Comparison of ENCODE assay signal across 15 cellular contexts in the genomic region with DNA sequence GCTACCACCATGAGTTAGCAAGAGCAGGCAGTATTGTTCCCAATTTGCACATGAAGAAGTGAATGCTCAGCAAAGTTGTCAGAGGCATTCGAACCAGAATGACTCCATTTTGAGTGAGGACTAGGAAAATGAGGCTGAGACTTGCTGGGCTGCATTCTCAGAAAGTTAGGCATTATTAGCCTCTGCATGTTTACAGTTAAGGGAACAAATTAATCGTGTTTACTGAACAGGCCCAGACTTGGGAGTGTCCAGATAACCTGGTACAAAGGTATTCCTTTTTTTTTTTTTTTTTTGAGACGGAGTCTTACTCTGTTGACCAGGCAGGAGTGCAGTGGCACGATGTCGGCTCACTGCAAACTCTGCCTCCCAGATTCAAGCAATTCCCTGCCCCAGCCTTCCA. TPM values are rescaled to one million over a fixed set of nuclear protein-coding genes. Genes with fewer than 3 reads are reported as not detected.
"Had no signal": no experiment of that assay in that cellular context is flagged by ENCODE, and none has a peak within 500 bp of the region (broad histone marks: within the 10 kb centered on the region; RNA-seq: fewer than 3 reads in every experiment).

No MANE protein-coding gene starts in this region.

- H3K36me3 Mint-ChIP-seq: natural killer cell; stimulated activated effector memory CD8-positive, alpha-beta T cell treated with anti-CD3 and anti-CD28 coated beads, Interleukin-12 subunit alpha, Interleukin-12 subunit beta, amount 100 ng/mL, for 72 hours had no signal

- H3K9me3 ChIP-seq: ovary, tibial artery had no signal

- DNase-seq: dermis blood vessel endothelial cell; erythroblast; foreskin keratinocyte; mammary epithelial cell; natural killer cell; nucleus accumbens; ovary; right cardiac atrium; stimulated activated CD4-positive, alpha-beta T cell treated with anti-CD3 and anti-CD28 coated beads, Interleukin-4, amount 100 ng/mL, for 1 hour; stimulated activated CD8-positive, alpha-beta memory T cell treated with anti-CD3 and anti-CD28 coated beads, Interleukin-4, amount 100 ng/mL, for 48 hours; stimulated activated naive CD8-positive, alpha-beta T cell treated with anti-CD3 and anti-CD28 coated beads, Interleukin-15, Interleukin-2, amounts not matched to agents 100 U/mL and 50 U/mL, for 24 hours; tibial artery had no signal

- ATAC-seq: foreskin keratinocyte; natural killer cell; right cardiac atrium; stimulated activated effector memory CD8-positive, alpha-beta T cell treated with anti-CD3 and anti-CD28 coated beads, Interleukin-12 subunit alpha, Interleukin-12 subunit beta, amount 100 ng/mL, for 72 hours; stimulated activated naive CD8-positive, alpha-beta T cell treated with anti-CD3 and anti-CD28 coated beads, Interleukin-15, Interleukin-2, amounts not matched to agents 100 U/mL and 50 U/mL, for 24 hours had no signal

- H3K4me1 Mint-ChIP-seq: stimulated activated effector memory CD8-positive, alpha-beta T cell treated with anti-CD3 and anti-CD28 coated beads, Interleukin-12 subunit alpha, Interleukin-12 subunit beta, amount 100 ng/mL, for 72 hours had no signal

- H3K9me3 Mint-ChIP-seq: natural killer cell; stimulated activated effector memory CD8-positive, alpha-beta T cell treated with anti-CD3 and anti-CD28 coated beads, Interleukin-12 subunit alpha, Interleukin-12 subunit beta, amount 100 ng/mL, for 72 hours had no signal

- H3K27me3 ChIP-seq: foreskin keratinocyte, ovary, tibial artery had no signal

- H3K36me3 ChIP-seq: ovary, tibial artery had no signal

- H3K27ac ChIP-seq: foreskin keratinocyte, ovary, tibial artery had no signal

- H3K4me3 ChIP-seq: ovary, smooth muscle cell, tibial artery had no signal

- H3K27ac Mint-ChIP-seq: natural killer cell; stimulated activated effector memory CD8-positive, alpha-beta T cell treated with anti-CD3 and anti-CD28 coated beads, Interleukin-12 subunit alpha, Interleukin-12 subunit beta, amount 100 ng/mL, for 72 hours had no signal

- H3K4me3 Mint-ChIP-seq: natural killer cell; neural crest cell; stimulated activated effector memory CD8-positive, alpha-beta T cell treated with anti-CD3 and anti-CD28 coated beads, Interleukin-12 subunit alpha, Interleukin-12 subunit beta, amount 100 ng/mL, for 72 hours had no signal

- H3K4me2 ChIP-seq: smooth muscle cell had no signal

- H3K4me1 ChIP-seq: foreskin keratinocyte, tibial artery had no signal

RNA-seq across cellular contexts. Expression of a gene that starts 22.5 kb away (rescaled TPM):
- total RNA-seq: foreskin keratinocyte, smooth muscle cell had no signal
